18 cellular contexts compared by ENCODE assay signal in genomic region chr18:48899558-48900174, GRCh38. TPM values are rescaled to one million over a fixed set of nuclear protein-coding genes. Genes with fewer than 3 reads are reported as not detected.
DNase-seq lines count a peak whose midpoint lies in the region; ATAC-seq, FAIRE-seq and TF ChIP-seq lines count a peak whose summit lies in the region.
"Had no signal": no experiment of that assay in that cellular context is flagged by ENCODE, and none has a peak within 500 bp of the region (broad histone marks: within the 10 kb centered on the region; RNA-seq: fewer than 3 reads in every experiment).

No MANE protein-coding gene starts in this region.

- ATAC-seq in A549 (no peak), HG03135 (IDR thresholded peaks at IDR 0.05; ENCODE audit: unreplicated experiment) (no peak)
- no peak for ATAC-seq in activated naive CD8-positive, alpha-beta T cell treated with anti-CD3 and anti-CD28 coated beads, Interleukin-2, amount 50 U/mL, for 24 hours

- H3K4me3 Mint-ChIP-seq in activated CD4-positive, alpha-beta memory T cell treated with anti-CD3 and anti-CD28 coated beads for 36 hours = peak overlapping the region; percentile 8
- H3K4me3 Mint-ChIP-seq in activated CD4-positive, alpha-beta memory T cell treated with anti-CD3 and anti-CD28 coated beads, Interleukin-2, amount 10 ng/mL, durations not matched to agents 7 days and 5 days = no peak overlapping the region
- H3K4me3 Mint-ChIP-seq in activated naive CD8-positive, alpha-beta T cell treated with anti-CD3 and anti-CD28 coated beads, Interleukin-2, amount 50 U/mL, for 24 hours = no peak overlapping the region
- no peak overlapping the region for H3K4me3 Mint-ChIP-seq in activated naive CD4-positive, alpha-beta T cell treated with anti-CD3 and anti-CD28 coated beads, Interleukin-2, amount 10 ng/mL, durations not matched to agents 7 days and 5 days
- H3K4me3 Mint-ChIP-seq: CD4-positive, CD25-positive, alpha-beta regulatory T cell; H9 had no signal

- WGBS in A549 (ENCODE audit: missing lambda C conversion rate) = 74% methylated on average over 4 of the region's 4 CpGs

- no peak for TF ChIP-seq RAD21 in A549 (conservative IDR thresholded peaks at IDR 0.05 in 1 of 2, IDR thresholded peaks at IDR 0.05 in 1 of 2)

- no peak for TF ChIP-seq CTCF in A549 (IDR thresholded peaks at IDR 0.05)
- no peak for TF ChIP-seq CTCF in HEK293 (tag by site-specific recombination; IDR thresholded peaks at IDR 0.05)

- H3K4me3 ChIP-seq in A549 (no peak overlapping the region), HEK293 (ENCODE audit: low read depth, low read length) (no peak overlapping the region)
- H3K4me3 ChIP-seq: BLaER1 treated with 17β-estradiol and CSF1 and Interleukin-3, amounts not matched to agents 10 nM and 100 nM had no signal

- no peak for FAIRE-seq in A549 (lab: Jason Lieb, UNC)
- FAIRE-seq: G401.6, GM12892, HTR-8/SVneo had no signal

- no peak for TF ChIP-seq POLR2A in A549 (IDR thresholded peaks at IDR 0.05; ENCODE audit: low read length)

- no peak overlapping the region for H3K27ac Mint-ChIP-seq in activated CD4-positive, alpha-beta memory T cell treated with anti-CD3 and anti-CD28 coated beads for 36 hours
- H3K27ac Mint-ChIP-seq in activated CD4-positive, alpha-beta memory T cell treated with anti-CD3 and anti-CD28 coated beads, Interleukin-2, amount 10 ng/mL, durations not matched to agents 7 days and 5 days = no peak overlapping the region
- peak overlapping the region; percentile 57 for H3K27ac Mint-ChIP-seq in activated naive CD8-positive, alpha-beta T cell treated with anti-CD3 and anti-CD28 coated beads, Interleukin-2, amount 50 U/mL, for 24 hours
- no peak overlapping the region for H3K27ac Mint-ChIP-seq in activated naive CD4-positive, alpha-beta T cell treated with anti-CD3 and anti-CD28 coated beads, Interleukin-2, amount 10 ng/mL, durations not matched to agents 7 days and 5 days
- H3K27ac Mint-ChIP-seq: CD4-positive, CD25-positive, alpha-beta regulatory T cell; H9 had no signal

- peaks cover 13% of the 10 kb centered on the region for H3K9me3 Mint-ChIP-seq in activated CD4-positive, alpha-beta memory T cell treated with anti-CD3 and anti-CD28 coated beads for 36 hours
- H3K9me3 Mint-ChIP-seq in activated CD4-positive, alpha-beta memory T cell treated with anti-CD3 and anti-CD28 coated beads, Interleukin-2, amount 10 ng/mL, durations not matched to agents 7 days and 5 days = peaks cover 8% of the 10 kb centered on the region
- H3K9me3 Mint-ChIP-seq in activated naive CD8-positive, alpha-beta T cell treated with anti-CD3 and anti-CD28 coated beads, Interleukin-2, amount 50 U/mL, for 24 hours = peaks cover 12% of the 10 kb centered on the region
- H3K9me3 Mint-ChIP-seq in activated naive CD4-positive, alpha-beta T cell treated with anti-CD3 and anti-CD28 coated beads, Interleukin-2, amount 10 ng/mL, durations not matched to agents 7 days and 5 days = peaks cover 11% of the 10 kb centered on the region

- no peak for TF ChIP-seq EP300 in A549 (IDR thresholded peaks at IDR 0.05)

- no peaks in the 10 kb centered on the region for H3K27me3 Mint-ChIP-seq in activated CD4-positive, alpha-beta memory T cell treated with anti-CD3 and anti-CD28 coated beads for 36 hours
- H3K27me3 Mint-ChIP-seq in activated CD4-positive, alpha-beta memory T cell treated with anti-CD3 and anti-CD28 coated beads, Interleukin-2, amount 10 ng/mL, durations not matched to agents 7 days and 5 days = peaks cover 5% of the 10 kb centered on the region
- H3K27me3 Mint-ChIP-seq in activated naive CD8-positive, alpha-beta T cell treated with anti-CD3 and anti-CD28 coated beads, Interleukin-2, amount 50 U/mL, for 24 hours = peaks cover 2% of the 10 kb centered on the region
- peaks cover 42% of the 10 kb centered on the region for H3K27me3 Mint-ChIP-seq in activated naive CD4-positive, alpha-beta T cell treated with anti-CD3 and anti-CD28 coated beads, Interleukin-2, amount 10 ng/mL, durations not matched to agents 7 days and 5 days

- POLR2A ChIA-PET in activated CD4-positive, alpha-beta memory T cell treated with anti-CD3 and anti-CD28 coated beads for 36 hours (lab: Charles Lee) = no interaction called here
- POLR2A ChIA-PET in activated CD4-positive, alpha-beta memory T cell treated with anti-CD3 and anti-CD28 coated beads, Interleukin-2, amount 10 ng/mL, durations not matched to agents 7 days and 5 days (lab: Charles Lee) = no interaction called here
- POLR2A ChIA-PET in A549 (lab: Yijun Ruan, JAX) (no interaction called here), HEK293 (lab: Yijun Ruan, JAX) (no interaction called here)

- H3K9me3 ChIP-seq in A549 = peaks cover 13% of the 10 kb centered on the region
- no peaks in the 10 kb centered on the region for H3K9me3 ChIP-seq in HEK293 (ENCODE audit: control insufficient read depth, insufficient read depth, low read depth, low read length)

- no peaks in the 10 kb centered on the region for H3K36me3 ChIP-seq in HEK293 (ENCODE audit: control insufficient read depth in 2 of 2, insufficient read depth in 1 of 2, low read length in 2 of 2)
- H3K36me3 ChIP-seq: BLaER1 treated with 17β-estradiol and CSF1 and Interleukin-3, amounts not matched to agents 10 nM and 100 nM had no signal

- CTCF ChIA-PET in activated CD4-positive, alpha-beta memory T cell treated with anti-CD3 and anti-CD28 coated beads for 36 hours (lab: Charles Lee) = no interaction called here
- CTCF ChIA-PET in activated CD4-positive, alpha-beta memory T cell treated with anti-CD3 and anti-CD28 coated beads, Interleukin-2, amount 10 ng/mL, durations not matched to agents 7 days and 5 days (lab: Charles Lee) = no interaction called here
- CTCF ChIA-PET in A549 (lab: Yijun Ruan, JAX) = interaction anchor here (0.6 to 0.7 kb wide), 2 partner anchors 49 to 269 kb away, joined by 3 to 4 read pairs; no protein-coding TSS in a partner anchor
- CTCF ChIA-PET in HEK293 (lab: Yijun Ruan, JAX) = interaction anchor here (0.6 to 1.2 kb wide), 4 partner anchors 10 to 1674 kb away, joined by 3 to 4 read pairs (median 4); no protein-coding TSS in a partner anchor
- CTCF ChIA-PET in activated naive CD4-positive, alpha-beta T cell treated with anti-CD3 and anti-CD28 coated beads, Interleukin-2, amount 10 ng/mL, durations not matched to agents 7 days and 5 days (lab: Charles Lee) = interaction anchor here (1.1 kb wide), 1 partner anchor 16 kb away, joined by 3 read pairs; no protein-coding TSS in a partner anchor

- no peak for DNase-seq in activated CD4-positive, alpha-beta memory T cell treated with anti-CD3 and anti-CD28 coated beads for 36 hours
- no peak for DNase-seq in activated CD4-positive, alpha-beta memory T cell treated with anti-CD3 and anti-CD28 coated beads, Interleukin-2, amount 10 ng/mL, durations not matched to agents 7 days and 5 days
- no peak for DNase-seq in A549 (ENCODE audit: low read depth in 1 of 2, low spot score in 1 of 2)
- no peak for DNase-seq in activated naive CD8-positive, alpha-beta T cell treated with anti-CD3 and anti-CD28 coated beads, Interleukin-2, amount 50 U/mL, for 24 hours
- no peak for DNase-seq in activated naive CD4-positive, alpha-beta T cell treated with anti-CD3 and anti-CD28 coated beads, Interleukin-2, amount 10 ng/mL, durations not matched to agents 7 days and 5 days
- DNase-seq in HUDEP-2 (lab: John Stamatoyannopoulos, UW; ENCODE audit: unreplicated experiment in 76 of 76) = no peak
- DNase-seq: 8988T; ACHN; CD4-positive, CD25-positive, alpha-beta regulatory T cell; DMS 273 treated with DMSO at 0.1 percent for 48 hours; GOT3; H9 had no signal

- intact Hi-C loops in activated CD4-positive, alpha-beta memory T cell treated with anti-CD3 and anti-CD28 coated beads for 36 hours (cut with micrococcal nuclease) = no loop called here

- H3K27ac ChIP-seq in A549 (no peak overlapping the region), HEK293 (ENCODE audit: extremely low read depth, low read depth, low read length) (no peak overlapping the region)
- H3K27ac ChIP-seq: BLaER1 treated with 17β-estradiol and CSF1 and Interleukin-3, amounts not matched to agents 10 nM and 100 nM had no signal

- no peak overlapping the region for H3K4me2 ChIP-seq in A549

- H3K4me1 ChIP-seq in A549 (peaks cover 32% of the 10 kb centered on the region), HEK293 (ENCODE audit: control insufficient read depth, insufficient read depth, low read length) (peaks cover 14% of the 10 kb centered on the region)

- peaks cover 11% of the 10 kb centered on the region for H3K4me1 Mint-ChIP-seq in activated CD4-positive, alpha-beta memory T cell treated with anti-CD3 and anti-CD28 coated beads for 36 hours (ENCODE audit: low read depth)
- H3K4me1 Mint-ChIP-seq in activated CD4-positive, alpha-beta memory T cell treated with anti-CD3 and anti-CD28 coated beads, Interleukin-2, amount 10 ng/mL, durations not matched to agents 7 days and 5 days = peaks cover 15% of the 10 kb centered on the region
- peaks cover 29% of the 10 kb centered on the region for H3K4me1 Mint-ChIP-seq in activated naive CD8-positive, alpha-beta T cell treated with anti-CD3 and anti-CD28 coated beads, Interleukin-2, amount 50 U/mL, for 24 hours
- peaks cover 12% of the 10 kb centered on the region for H3K4me1 Mint-ChIP-seq in activated naive CD4-positive, alpha-beta T cell treated with anti-CD3 and anti-CD28 coated beads, Interleukin-2, amount 10 ng/mL, durations not matched to agents 7 days and 5 days

- H3K36me3 Mint-ChIP-seq in activated CD4-positive, alpha-beta memory T cell treated with anti-CD3 and anti-CD28 coated beads for 36 hours = no peaks in the 10 kb centered on the region
- H3K36me3 Mint-ChIP-seq in activated CD4-positive, alpha-beta memory T cell treated with anti-CD3 and anti-CD28 coated beads, Interleukin-2, amount 10 ng/mL, durations not matched to agents 7 days and 5 days (ENCODE audit: low read depth) = peaks cover 5% of the 10 kb centered on the region
- peaks cover 2% of the 10 kb centered on the region for H3K36me3 Mint-ChIP-seq in activated naive CD8-positive, alpha-beta T cell treated with anti-CD3 and anti-CD28 coated beads, Interleukin-2, amount 50 U/mL, for 24 hours (ENCODE audit: low read depth)
- H3K36me3 Mint-ChIP-seq in activated naive CD4-positive, alpha-beta T cell treated with anti-CD3 and anti-CD28 coated beads, Interleukin-2, amount 10 ng/mL, durations not matched to agents 7 days and 5 days = peaks cover 3% of the 10 kb centered on the region
- H3K36me3 Mint-ChIP-seq: CD4-positive, CD25-positive, alpha-beta regulatory T cell had no signal

TF ChIP-seq in A549, 52 proteins besides CTCF, POLR2A, EP300 and RAD21 (continues in another document):
- peak; percentile 13 for TF ChIP-seq MAFK (IDR thresholded peaks at IDR 0.05; ENCODE audit: partially characterized antibody)

RNA-seq across cellular contexts. Expression of gene SMAD7, which starts 51.1 kb away (rescaled TPM):
- total RNA-seq in activated CD4-positive, alpha-beta memory T cell treated with anti-CD3 and anti-CD28 coated beads for 36 hours = 10 to 100 TPM; 13.6 to 14.4 TPM
- 10 to 100 TPM; 30.0 to 31.0 TPM for total RNA-seq in activated CD4-positive, alpha-beta memory T cell treated with anti-CD3 and anti-CD28 coated beads, Interleukin-2, amount 10 ng/mL, durations not matched to agents 7 days and 5 days
- polyA plus RNA-seq in A549 (2011; rRNA removed) (18.9 and 19.9 TPM in 2 replicates), A549 (2017; fragmentation: RNase III; extraction: RNeasy Plus Mini Kit Qiagen cat#74134 plus additional on column Dnase treatment) (26.9 to 29.1 TPM (median 29.0 TPM) in 3 replicates)
- polyA plus RNA-seq in A549 (2012; cell fraction: cytosol; rRNA removed) = 38.2 and 48.5 TPM in 2 replicates
- 76.0 and 84.4 TPM in 2 replicates for polyA plus RNA-seq in A549 (2012; cell fraction: nucleus; rRNA removed)
- polyA minus RNA-seq in A549 (2011; rRNA and poly(A)+ RNA removed) = 51.4 and 52.2 TPM in 2 replicates

Comparison
In these comparisons a context has a peak if more than half of its experiments do, and no peak if none do; other contexts are left out.
1. CTCF ChIA-PET loops: an anchor here in A549 (0.6 to 0.7 kb wide), HEK293 (0.6 to 1.2 kb wide) and activated naive CD4-positive, alpha-beta T cell treated with anti-CD3 and anti-CD28 coated beads, Interleukin-2, amount 10 ng/mL, durations not matched to agents 7 days and 5 days (1.1 kb wide); none called in activated CD4-positive, alpha-beta memory T cell treated with anti-CD3 and anti-CD28 coated beads for 36 hours and activated CD4-positive, alpha-beta memory T cell treated with anti-CD3 and anti-CD28 coated beads, Interleukin-2, amount 10 ng/mL, durations not matched to agents 7 days and 5 days.